22 cellular contexts compared by ENCODE assay signal in the genomic region with DNA sequence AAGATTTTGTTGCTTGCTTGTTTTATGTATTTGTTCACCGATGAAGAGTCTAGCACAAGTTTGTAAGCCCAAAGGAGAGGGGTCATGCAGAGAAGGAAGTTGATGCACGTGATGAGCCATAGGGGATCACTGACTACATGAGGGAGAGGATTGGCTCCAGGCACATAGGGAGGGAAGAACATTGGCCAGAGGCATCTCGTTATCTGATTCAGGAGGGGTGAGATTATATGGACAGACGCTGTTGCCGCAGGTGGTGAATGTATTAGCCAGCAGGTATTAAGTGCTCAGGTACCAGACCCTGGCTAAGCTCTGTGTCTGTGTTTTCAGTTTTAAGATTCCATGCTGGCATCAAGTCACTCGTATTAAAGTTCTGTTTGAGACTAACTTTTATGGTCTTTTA.
"Had no signal": no experiment of that assay in that cellular context is flagged by ENCODE, and none has a peak within 500 bp of the region (broad histone marks: within the 10 kb centered on the region; RNA-seq: fewer than 3 reads in every experiment).

No MANE protein-coding gene starts in this region.

- H3K27me3 ChIP-seq: ovary, right atrium auricular region, right lobe of liver, tibial nerve, upper lobe of left lung, vagina had no signal

- DNase-seq: islet precursor cell; left ventricle myocardium inferior; midbrain; mucosa of descending colon; naive thymus-derived CD4-positive, alpha-beta T cell; ovary; right lobe of liver; stimulated activated CD4-positive, alpha-beta T cell treated with anti-CD3 and anti-CD28 coated beads, Interleukin-1b, Interleukin-23, amount 100 ng/mL, for 48 hours; stimulated activated CD4-positive, alpha-beta T cell treated with anti-CD3 and anti-CD28 coated beads, Interleukin-2, amount 100 ng/mL, for 48 hours; stimulated activated CD4-positive, alpha-beta T cell treated with anti-CD3 and anti-CD28 coated beads, Interleukin-4, amount 100 ng/mL, for 4 hours; stimulated activated CD8-positive, alpha-beta memory T cell treated with anti-CD3 and anti-CD28 coated beads, Interleukin-4, amount 100 ng/mL, for 48 hours; stimulated activated naive CD4-positive, alpha-beta T cell treated with Interleukin-2 at 50 U/mL for 16 hours; stimulated activated naive CD8-positive, alpha-beta T cell treated with anti-CD3 and anti-CD28 coated beads, Interleukin-15, amount 100 ng/mL, for 72 hours; substantia nigra; upper lobe of left lung had no signal

- ATAC-seq: mucosa of descending colon; naive thymus-derived CD4-positive, alpha-beta T cell; natural killer cell treated with Interleukin-12 subunit alpha and Interleukin-12 subunit beta and Interleukin-15 and Interleukin-18, amount 100 ng/mL, for 72 hours; stimulated activated memory B cell treated with anti-CD40 and anti-IgM and Interleukin-4, amounts not matched to agents 10 μg/mL and 1 μg/mL and 100 μg/mL, for 72 hours; stimulated activated naive CD8-positive, alpha-beta T cell treated with anti-CD3 and anti-CD28 coated beads, Interleukin-15, amount 100 ng/mL, for 72 hours had no signal

- H3K27ac ChIP-seq: left ventricle myocardium inferior, ovary, right atrium auricular region, right lobe of liver, tibial nerve, upper lobe of left lung, vagina had no signal

- H3K4me1 ChIP-seq: left ventricle myocardium inferior, right atrium auricular region, right lobe of liver, tibial nerve, upper lobe of left lung, vagina had no signal

- H3K4me3 ChIP-seq: left ventricle myocardium inferior, lung, mucosa of descending colon, ovary, right atrium auricular region, right lobe of liver, smooth muscle cell, tibial nerve, upper lobe of left lung, vagina had no signal

- H3K36me3 ChIP-seq: left ventricle myocardium inferior, ovary, right atrium auricular region, right lobe of liver, tibial nerve, upper lobe of left lung, vagina had no signal

- H3K9me3 ChIP-seq: left ventricle myocardium inferior, mucosa of descending colon, ovary, right atrium auricular region, right lobe of liver, tibial nerve, upper lobe of left lung, vagina had no signal
